In genomic region chr22:20430641-20431519, GRCh38 we compare ENCODE assay signal across 8 cellular contexts. TPM values are rescaled to one million over a fixed set of nuclear protein-coding genes. Genes with fewer than 3 reads are reported as not detected.
DNase-seq lines count a peak whose midpoint lies in the region; ATAC-seq and TF ChIP-seq lines count a peak whose summit lies in the region.

No MANE protein-coding gene starts in this region.

- no peaks in the 10 kb centered on the region for H3K4me1 ChIP-seq in iPS-15b (ENCODE audit: control insufficient read depth, insufficient read depth, low read length)

- no peak overlapping the region for H3K27ac Mint-ChIP-seq in activated naive CD8-positive, alpha-beta T cell treated with anti-CD3 and anti-CD28 coated beads for 36 hours

- H3K9me3 Mint-ChIP-seq in activated naive CD8-positive, alpha-beta T cell treated with anti-CD3 and anti-CD28 coated beads for 36 hours, result no peaks in the 10 kb centered on the region

- no peak overlapping the region for H3K9ac ChIP-seq in iPS-15b (ENCODE audit: low read depth, low read length)

- H3K27me3 ChIP-seq in iPS-15b (ENCODE audit: control insufficient read depth, insufficient read depth, low read length), result peaks cover 75% of the 10 kb centered on the region

- H3K36me3 ChIP-seq in iPS-15b (ENCODE audit: control insufficient read depth, insufficient read depth, low read length), result peaks cover 3% of the 10 kb centered on the region

- H3K27me3 Mint-ChIP-seq in activated naive CD8-positive, alpha-beta T cell treated with anti-CD3 and anti-CD28 coated beads for 36 hours, result peaks cover 76% of the 10 kb centered on the region

- no peaks in the 10 kb centered on the region for H3K36me3 Mint-ChIP-seq in activated naive CD8-positive, alpha-beta T cell treated with anti-CD3 and anti-CD28 coated beads for 36 hours

- H3K4me1 Mint-ChIP-seq in activated naive CD8-positive, alpha-beta T cell treated with anti-CD3 and anti-CD28 coated beads for 36 hours, result peaks cover 12% of the 10 kb centered on the region

- no peak overlapping the region for H3K4me3 ChIP-seq in GM12875 (ENCODE audit: low read depth, low read length)
- H3K4me3 ChIP-seq in iPS-15b (ENCODE audit: low read depth, low read length), result peak overlapping the region; percentile 67

- peak; percentile 18; the same call in 1 of the 2 replicates for TF ChIP-seq CTCF in GM12875 (IDR thresholded peaks at IDR 0.05; ENCODE audit: borderline replicate concordance, insufficient read depth, low read depth, low read length)

- H3K9me3 ChIP-seq in iPS-15b (ENCODE audit: control insufficient read depth, insufficient read depth, low read length), result no peaks in the 10 kb centered on the region

- ATAC-seq in GM19023 (IDR thresholded peaks at IDR 0.05; ENCODE audit: unreplicated experiment), result no peak

- H3K4me3 Mint-ChIP-seq in activated naive CD8-positive, alpha-beta T cell treated with anti-CD3 and anti-CD28 coated beads for 36 hours, result peak overlapping the region; percentile 62

- DNase-seq in NOMO-1 treated with DMSO at 0.1 percent for 48 hours (lab: John Stamatoyannopoulos, UW; ENCODE audit: unreplicated experiment), result peak; percentile 60
- DNase-seq in activated naive CD8-positive, alpha-beta T cell treated with anti-CD3 and anti-CD28 coated beads for 36 hours, result peak; percentile 71
- peak; percentile 68 for DNase-seq in stimulated activated CD4-positive, alpha-beta T cell treated with anti-CD3 and anti-CD28 coated beads, Interleukin-1b, Interleukin-23, amount 100 ng/mL, for 48 hours
- no peak for DNase-seq in NAMALWA (ENCODE audit: low spot score)
- DNase-seq in HuH-7 (ENCODE audit: low spot score), result no peak

RNA-seq across cellular contexts. Expression of gene SCARF2, which starts 6.7 kb away (rescaled TPM):
- under 1 TPM; 0.14 to 0.16 TPM for total RNA-seq in activated naive CD8-positive, alpha-beta T cell treated with anti-CD3 and anti-CD28 coated beads for 36 hours

RNA-seq across cellular contexts. Expression of gene ZNF74, which starts 36.9 kb away (rescaled TPM):
- 10 to 100 TPM; 11.5 to 12.2 TPM for total RNA-seq in activated naive CD8-positive, alpha-beta T cell treated with anti-CD3 and anti-CD28 coated beads for 36 hours

Comparison
In these comparisons a context has a peak if more than half of its experiments do, and no peak if none do; other contexts are left out.
1. DNase-seq: peak in NOMO-1 treated with DMSO at 0.1 percent for 48 hours (single experiment), activated naive CD8-positive, alpha-beta T cell treated with anti-CD3 and anti-CD28 coated beads for 36 hours (single experiment) and stimulated activated CD4-positive, alpha-beta T cell treated with anti-CD3 and anti-CD28 coated beads, Interleukin-1b, Interleukin-23, amount 100 ng/mL, for 48 hours (single experiment); none in NAMALWA (single experiment) and HuH-7 (single experiment).